ENCODE assay signal across 1 cellular context in the genomic region with DNA sequence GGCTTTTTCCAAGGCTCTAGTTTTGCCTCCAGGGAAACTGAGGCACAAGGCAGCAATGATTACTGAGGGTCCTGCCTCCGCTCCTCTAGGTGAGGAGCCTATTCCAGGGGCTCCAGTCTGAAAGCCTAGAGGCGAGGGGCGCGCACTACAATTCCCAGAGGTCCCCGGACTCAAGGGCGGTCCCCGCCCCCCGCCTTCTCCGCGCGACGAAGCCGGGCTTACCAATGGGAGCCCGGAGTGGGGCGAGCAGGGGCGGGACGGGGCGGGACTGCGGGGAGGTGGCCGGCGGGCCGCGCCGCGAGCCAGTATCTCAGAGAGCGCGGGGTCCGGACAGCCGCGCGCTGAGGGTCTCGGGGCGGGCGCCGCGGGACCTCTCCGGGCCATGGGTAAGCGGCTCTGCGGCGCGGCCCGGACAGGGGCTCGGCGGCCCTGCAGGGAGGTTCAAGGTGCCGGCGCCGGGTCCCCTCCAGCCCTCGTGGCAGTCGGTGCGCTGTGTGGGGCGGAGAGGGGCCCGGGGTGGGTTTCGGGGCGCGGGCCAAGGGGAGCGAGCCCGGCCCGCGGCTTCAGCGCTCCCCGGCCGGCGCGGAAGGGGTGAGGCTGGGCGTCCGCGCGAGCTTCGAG.
TF ChIP-seq lines count a peak whose summit lies in the region.

A gene with protein sequence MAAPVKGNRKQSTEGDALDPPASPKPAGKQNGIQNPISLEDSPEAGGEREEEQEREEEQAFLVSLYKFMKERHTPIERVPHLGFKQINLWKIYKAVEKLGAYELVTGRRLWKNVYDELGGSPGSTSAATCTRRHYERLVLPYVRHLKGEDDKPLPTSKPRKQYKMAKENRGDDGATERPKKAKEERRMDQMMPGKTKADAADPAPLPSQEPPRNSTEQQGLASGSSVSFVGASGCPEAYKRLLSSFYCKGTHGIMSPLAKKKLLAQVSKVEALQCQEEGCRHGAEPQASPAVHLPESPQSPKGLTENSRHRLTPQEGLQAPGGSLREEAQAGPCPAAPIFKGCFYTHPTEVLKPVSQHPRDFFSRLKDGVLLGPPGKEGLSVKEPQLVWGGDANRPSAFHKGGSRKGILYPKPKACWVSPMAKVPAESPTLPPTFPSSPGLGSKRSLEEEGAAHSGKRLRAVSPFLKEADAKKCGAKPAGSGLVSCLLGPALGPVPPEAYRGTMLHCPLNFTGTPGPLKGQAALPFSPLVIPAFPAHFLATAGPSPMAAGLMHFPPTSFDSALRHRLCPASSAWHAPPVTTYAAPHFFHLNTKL (plus strand): TSS at position 308 of the 621 bp plus-strand sequence. CDS start 75 bp downstream, at position 383.

TF ChIP-seq in GM23338, 12 proteins besides CTCF, POLR2A, EP300 and RAD21 (continued from another document):
- TF ChIP-seq REST (IDR thresholded peaks at IDR 0.05; ENCODE audit: unreplicated experiment) (no peak), EZH2 (IDR thresholded peaks at IDR 0.05; ENCODE audit: low read depth, unreplicated experiment) (no peak), ETS1 (IDR thresholded peaks at IDR 0.05) (peak; percentile 58; the same call in 1 of the 2 replicates)
TF ChIP-seq in GM23338: peak in this region for 3.
